Comparison of ENCODE assay signal across 29 cellular contexts in genomic region chr1:245261786-245262185, GRCh38.
A peak's percentile ranks its signal among the peaks of the same experiment; 100 is the strongest.
DNase-seq lines count a peak whose midpoint lies in the region; ATAC-seq, FAIRE-seq and TF ChIP-seq lines count a peak whose summit lies in the region.
"Had no signal": no experiment of that assay in that cellular context is flagged by ENCODE, and none has a peak within 500 bp of the region (broad histone marks: within the 10 kb centered on the region; RNA-seq: fewer than 3 reads in every experiment).

No MANE protein-coding gene starts in this region.

- H3K9me3 ChIP-seq in astrocyte (ENCODE audit: insufficient read depth, low read depth, low read length): no peaks in the 10 kb centered on the region
- no peaks in the 10 kb centered on the region for H3K9me3 ChIP-seq in hepatocyte (ENCODE audit: low read depth)
- H3K9me3 ChIP-seq in MM.1S (replicated peaks; ENCODE audit: insufficient read depth, low read length): no peaks in the 10 kb centered on the region
- H3K9me3 ChIP-seq: ascending aorta, upper lobe of left lung had no signal

- TF ChIP-seq CTCF in astrocyte (IDR thresholded peaks at IDR 0.05; ENCODE audit: insufficient read depth, low read depth, low read length) (no peak), hepatocyte (IDR thresholded peaks at IDR 0.05; ENCODE audit: poor library complexity) (no peak), MM.1S (IDR thresholded peaks at IDR 0.05; ENCODE audit: low read length) (no peak)

- H3K27ac ChIP-seq in astrocyte (ENCODE audit: low read depth, low read length) (no peak overlapping the region), hepatocyte (peak overlapping the region; percentile 55), MM.1S (ENCODE audit: low read length) (no peak overlapping the region)
- H3K27ac ChIP-seq: ascending aorta, C4-2B, upper lobe of left lung, WERI-Rb-1 had no signal

- peaks cover 7% of the 10 kb centered on the region for H3K36me3 Mint-ChIP-seq in astrocyte (ENCODE audit: low read depth, unreplicated experiment)
- H3K36me3 Mint-ChIP-seq: activated naive CD8-positive, alpha-beta T cell treated with anti-CD3 and anti-CD28 coated beads, Interleukin-2, amount 10 ng/mL, durations not matched to agents 7 days and 5 days; naive B cell; stimulated activated naive B cell treated with anti-CD40 and anti-IgM and Interleukin-4, amounts not matched to agents 10 μg/mL and 1 μg/mL and 100 μg/mL, for 72 hours had no signal

- H3K79me2 ChIP-seq in astrocyte (ENCODE audit: insufficient read depth, low read length) (no peaks in the 10 kb centered on the region), hepatocyte (peaks cover 47% of the 10 kb centered on the region), MM.1S (ENCODE audit: low read length) (no peaks in the 10 kb centered on the region)

- H3K36me3 ChIP-seq in astrocyte (ENCODE audit: insufficient read depth, low read length) (no peaks in the 10 kb centered on the region), hepatocyte (replicated peaks; ENCODE audit: insufficient read depth, low read depth) (no peaks in the 10 kb centered on the region), MM.1S (replicated peaks; ENCODE audit: insufficient read depth, low read length) (no peaks in the 10 kb centered on the region)
- H3K36me3 ChIP-seq: ascending aorta, upper lobe of left lung, WERI-Rb-1 had no signal

- peaks cover 2% of the 10 kb centered on the region for H3K9me3 Mint-ChIP-seq in astrocyte (ENCODE audit: unreplicated experiment)
- H3K9me3 Mint-ChIP-seq: activated naive CD8-positive, alpha-beta T cell treated with anti-CD3 and anti-CD28 coated beads, Interleukin-2, amount 10 ng/mL, durations not matched to agents 7 days and 5 days; GM23338; HFFc6 had no signal

- DNase-seq in HK-2 (ENCODE audit: unreplicated experiment) (peak; percentile 79), astrocyte (ENCODE audit: low read depth) (no peak), hepatocyte (ENCODE audit: low spot score) (no peak), retina (peak; percentile 2), MM.1S (no peak), NCI-H510A (lab: John Stamatoyannopoulos, UW) (no peak)
- DNase-seq: activated CD4-positive, alpha-beta T cell treated with anti-CD3 and anti-CD28 coated beads, Interleukin-2, amount 50 U/mL, for 1 hour; activated effector memory CD4-positive, alpha-beta T cell treated with Interleukin-2 at 50 U/mL for 16 hours; activated naive CD8-positive, alpha-beta T cell treated with anti-CD3 and anti-CD28 coated beads, Interleukin-2, amount 10 ng/mL, durations not matched to agents 7 days and 5 days; activated T-cell treated with anti-CD3 and anti-CD28 coated beads, Interleukin-2, amount 50 U/mL, for 1 hour; cerebellar nuclear complex; COR-L47; DND-41; HFFc6; hypothalamus; midbrain; naive B cell; NCI-H1048; NCI-H1694; NCI-H446 treated with DMSO at 0.1 percent for 48 hours; stimulated activated naive B cell treated with anti-CD40 and anti-IgM and Interleukin-4, amounts not matched to agents 10 μg/mL and 1 μg/mL and 100 μg/mL, for 72 hours; substantia nigra; T1000; upper lobe of left lung; WERI-Rb-1 had no signal

- H3K27me3 ChIP-seq in astrocyte (ENCODE audit: insufficient read depth, low read length) (no peaks in the 10 kb centered on the region), hepatocyte (no peaks in the 10 kb centered on the region), MM.1S (replicated peaks; ENCODE audit: insufficient read depth, low read length) (no peaks in the 10 kb centered on the region)
- H3K27me3 ChIP-seq: ascending aorta, upper lobe of left lung had no signal

- 82% methylated on average over 7 of the region's 7 CpGs for WGBS in hepatocyte (ENCODE audit: low lambda C conversion rate, missing lambda C conversion rate)

- H3K4me1 ChIP-seq in astrocyte (ENCODE audit: insufficient read depth, low read length) (no peaks in the 10 kb centered on the region), hepatocyte (ENCODE audit: insufficient read depth) (peaks cover 22% of the 10 kb centered on the region), MM.1S (ENCODE audit: low read length) (no peaks in the 10 kb centered on the region)
- H3K4me1 ChIP-seq: ascending aorta had no signal

- H2AFZ ChIP-seq in astrocyte (ENCODE audit: low read depth, low read length) (no peak overlapping the region), hepatocyte (no peak overlapping the region), MM.1S (ENCODE audit: low read length) (no peak overlapping the region)
- H2AFZ ChIP-seq: GM23338 had no signal

- H3F3A ChIP-seq in MM.1S (ENCODE audit: insufficient read depth, low read length): no peaks in the 10 kb centered on the region

- H3K4me1 Mint-ChIP-seq in astrocyte (ENCODE audit: low read depth, unreplicated experiment): peaks cover 11% of the 10 kb centered on the region
- H3K4me1 Mint-ChIP-seq: activated naive CD8-positive, alpha-beta T cell treated with anti-CD3 and anti-CD28 coated beads, Interleukin-2, amount 10 ng/mL, durations not matched to agents 7 days and 5 days had no signal

- no peak for ATAC-seq in GM21360 (IDR thresholded peaks at IDR 0.05; ENCODE audit: unreplicated experiment)
- ATAC-seq: GM23338; stimulated activated naive B cell treated with anti-CD40 and anti-IgM and Interleukin-4, amounts not matched to agents 10 μg/mL and 1 μg/mL and 100 μg/mL, for 72 hours had no signal

- H3K4me2 ChIP-seq in astrocyte (ENCODE audit: low read length) (no peak overlapping the region), hepatocyte (no peak overlapping the region), MM.1S (ENCODE audit: low read depth, low read length) (no peak overlapping the region)
- H3K4me2 ChIP-seq: GM23338 had no signal

- FAIRE-seq in astrocyte (lab: Jason Lieb, UNC): no peak

- H3K9me2 ChIP-seq in hepatocyte (replicated peaks; ENCODE audit: insufficient read depth) (no peaks in the 10 kb centered on the region), MM.1S (replicated peaks; ENCODE audit: insufficient read depth, low read length) (no peaks in the 10 kb centered on the region)

- H3K4me3 ChIP-seq in astrocyte (ENCODE audit: insufficient read depth, low read depth, low read length) (no peak overlapping the region), hepatocyte (no peak overlapping the region), MM.1S (ENCODE audit: low read length) (no peak overlapping the region)
- H3K4me3 ChIP-seq: ascending aorta, GM23338, upper lobe of left lung had no signal

- peaks cover 2% of the 10 kb centered on the region for H3K27me3 Mint-ChIP-seq in astrocyte (ENCODE audit: low read depth, unreplicated experiment)

- H3K27ac Mint-ChIP-seq in astrocyte (ENCODE audit: unreplicated experiment): peak overlapping the region; percentile 36
- H3K27ac Mint-ChIP-seq: activated naive CD8-positive, alpha-beta T cell treated with anti-CD3 and anti-CD28 coated beads, Interleukin-2, amount 10 ng/mL, durations not matched to agents 7 days and 5 days; GM23338; HFFc6; naive B cell; stimulated activated naive B cell treated with anti-CD40 and anti-IgM and Interleukin-4, amounts not matched to agents 10 μg/mL and 1 μg/mL and 100 μg/mL, for 72 hours had no signal

- H3K9ac ChIP-seq in astrocyte (ENCODE audit: low read length): no peak overlapping the region
- no peak overlapping the region for H3K9ac ChIP-seq in MM.1S (ENCODE audit: low read length)

- no peak overlapping the region for H3K4me3 Mint-ChIP-seq in astrocyte (ENCODE audit: unreplicated experiment)
- H3K4me3 Mint-ChIP-seq: activated naive CD8-positive, alpha-beta T cell treated with anti-CD3 and anti-CD28 coated beads, Interleukin-2, amount 10 ng/mL, durations not matched to agents 7 days and 5 days; GM23338; HFFc6; naive B cell; stimulated activated naive B cell treated with anti-CD40 and anti-IgM and Interleukin-4, amounts not matched to agents 10 μg/mL and 1 μg/mL and 100 μg/mL, for 72 hours had no signal

- H4K20me1 ChIP-seq in astrocyte (ENCODE audit: insufficient read depth, low read length) (peaks cover 22% of the 10 kb centered on the region), hepatocyte (ENCODE audit: insufficient read depth, poor library complexity, severe bottlenecking) (peaks cover 11% of the 10 kb centered on the region), MM.1S (ENCODE audit: insufficient read depth, low read length) (no peaks in the 10 kb centered on the region)

Comparison
In these comparisons a context has a peak if more than half of its experiments do, and no peak if none do; other contexts are left out.
1. DNase-seq: peak in HK-2 (single experiment) and retina (single experiment); none in astrocyte (single experiment), hepatocyte (single experiment), MM.1S (single experiment) and NCI-H510A (single experiment).